Comparison of ENCODE assay signal across 9 cellular contexts in the genomic region with DNA sequence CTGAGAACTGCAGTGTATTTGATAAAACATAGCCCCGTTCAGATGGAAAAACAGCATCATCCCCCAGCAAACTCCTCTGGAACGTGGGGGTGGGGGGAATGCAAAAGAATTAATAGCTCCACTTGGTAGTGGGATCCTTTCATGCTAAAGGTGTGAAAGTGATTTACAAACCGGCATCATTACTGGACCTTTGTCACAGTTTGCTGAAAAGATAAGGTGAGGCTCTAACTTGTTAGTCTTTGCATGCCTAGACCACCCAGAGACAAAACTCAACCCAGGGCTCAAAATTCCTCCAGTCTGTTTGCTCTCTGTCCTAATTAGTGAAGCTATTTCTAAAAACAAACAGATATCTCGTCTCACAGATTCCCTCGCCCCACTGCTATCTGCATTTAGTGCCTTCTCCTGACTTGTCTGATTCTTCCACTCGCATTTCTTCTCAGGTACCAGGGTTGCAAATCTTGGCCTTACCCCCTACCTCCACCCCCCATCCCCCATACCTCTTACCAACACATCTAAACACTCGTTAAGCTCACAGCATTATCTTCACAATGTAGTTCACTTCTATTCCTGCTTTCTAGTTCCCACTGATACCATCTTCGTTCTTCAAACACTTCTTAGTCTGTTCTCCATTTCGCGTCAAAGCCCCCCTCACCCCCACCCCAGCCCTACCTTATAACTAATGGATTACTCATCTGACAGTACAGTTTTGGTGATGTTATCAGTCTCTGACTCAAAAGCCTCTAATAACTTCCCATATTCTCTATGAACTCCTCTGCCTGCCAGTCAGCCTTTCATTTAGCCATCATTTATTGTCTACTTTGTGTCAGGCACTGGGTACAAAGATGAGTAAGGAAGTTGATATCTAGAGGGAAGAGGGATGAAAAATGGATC. TPM values are rescaled to one million over a fixed set of nuclear protein-coding genes. Genes with fewer than 3 reads are reported as not detected.
DNase-seq lines count a peak whose midpoint lies in the region; ATAC-seq, FAIRE-seq and TF ChIP-seq lines count a peak whose summit lies in the region.
"Had no signal": no experiment of that assay in that cellular context is flagged by ENCODE, and none has a peak within 500 bp of the region (broad histone marks: within the 10 kb centered on the region; RNA-seq: fewer than 3 reads in every experiment).

No MANE protein-coding gene starts in this region.

- H3K36me3 Mint-ChIP-seq in MCF 10A (ENCODE audit: insufficient read depth, unreplicated experiment), result peaks cover 8% of the 10 kb centered on the region

- H3K9me3 Mint-ChIP-seq in MCF 10A (ENCODE audit: unreplicated experiment), result no peaks in the 10 kb centered on the region

- TF ChIP-seq CTCF in MCF 10A (IDR thresholded peaks at IDR 0.05; ENCODE audit: unreplicated experiment), result no peak

- BruUV-seq in MCF 10A (replicated peaks; lab: Mats Ljungman, UMichigan), result TSS peak; percentile 35

- H3K27me3 Mint-ChIP-seq in MCF 10A (ENCODE audit: insufficient read depth, unreplicated experiment), result no peaks in the 10 kb centered on the region

- POLR2A ChIA-PET in MCF 10A (lab: Yijun Ruan, JAX), result interaction anchor here (2.0 to 38.3 kb wide), 7 partner anchors 2 to 85 kb away, joined by 5 to 1402 read pairs (median 48); a partner anchor contains a TSS

- ATAC-seq in esophagus mucosa, result no peak
- ATAC-seq in HG03108 (IDR thresholded peaks at IDR 0.05; ENCODE audit: unreplicated experiment), result no peak

- H3K4me1 Mint-ChIP-seq in MCF 10A (ENCODE audit: insufficient read depth, unreplicated experiment), result peaks cover 63% of the 10 kb centered on the region

- TF ChIP-seq POLR2A in GM19099 (IDR thresholded peaks at IDR 0.05; ENCODE audit: extremely low read depth, insufficient read length, low read depth), result peak; percentile 45

- intact Hi-C loops in MCF 10A (cut with micrococcal nuclease), result no loop called here

- CTCF ChIA-PET in MCF 10A (lab: Yijun Ruan, JAX), result interaction anchor here (0.6 to 14.1 kb wide), 10 partner anchors 9 to 217 kb away, joined by 3 to 198 read pairs (median 5); no protein-coding TSS in a partner anchor

- H3K4me3 Mint-ChIP-seq in MCF 10A (ENCODE audit: unreplicated experiment), result peak overlapping the region; percentile 26

- H3K27ac Mint-ChIP-seq in MCF 10A (ENCODE audit: low read depth, unreplicated experiment), result peak overlapping the region; percentile 72

- FAIRE-seq in RCC 7860 (lab: Jason Lieb, UNC), result no peak
- FAIRE-seq: frontal cortex had no signal

- DNase-seq in RCC 7860 (ENCODE audit: low spot score) (peak; percentile 16), MCF 10A (ENCODE audit: unreplicated experiment) (no peak), mucosa of gallbladder (ENCODE audit: low spot score) (no peak), iPS-NIHi11 (ENCODE audit: low spot score) (no peak)
- DNase-seq in stimulated activated CD4-positive, alpha-beta T cell treated with anti-CD3 and anti-CD28 coated beads, Interleukin-12 subunit alpha, Interleukin-12 subunit beta, amount 100 ng/mL, for 4 hours, result peak; percentile 47

RNA-seq across cellular contexts. Expression of a gene that starts 11.8 kb away (rescaled TPM):
- total RNA-seq in MCF 10A (2022) (47.5 and 49.5 TPM in 2 replicates), esophagus mucosa (21.4 TPM), mucosa of gallbladder (13.9 TPM)

Comparison
In these comparisons a context has a peak if more than half of its experiments do, and no peak if none do; other contexts are left out.
1. DNase-seq: peak in RCC 7860 (single experiment) and stimulated activated CD4-positive, alpha-beta T cell treated with anti-CD3 and anti-CD28 coated beads, Interleukin-12 subunit alpha, Interleukin-12 subunit beta, amount 100 ng/mL, for 4 hours (single experiment); none in MCF 10A (single experiment), mucosa of gallbladder (single experiment) and iPS-NIHi11 (single experiment).